ENCODE assay signal across 8 cellular contexts in genomic region chr3:12993022-12993622, GRCh38.
DNase-seq lines count a peak whose midpoint lies in the region; ATAC-seq and TF ChIP-seq lines count a peak whose summit lies in the region.

No MANE protein-coding gene starts in this region.

- peak overlapping the region; percentile 13 for H3K4me3 Mint-ChIP-seq in activated naive CD8-positive, alpha-beta T cell treated with anti-CD3 and anti-CD28 coated beads, Interleukin-2, amount 10 ng/mL, durations not matched to agents 7 days and 5 days

- DNase-seq in HEK293T (ENCODE audit: extremely low spot score) = peak; percentile 28
- DNase-seq in activated naive CD8-positive, alpha-beta T cell treated with anti-CD3 and anti-CD28 coated beads, Interleukin-2, amount 10 ng/mL, durations not matched to agents 7 days and 5 days = no peak
- peak; percentile 76 for DNase-seq in iPS-NIHi11 (ENCODE audit: low spot score)
- no peak for DNase-seq in NCI-H345 treated with DMSO at 0.1 percent for 48 hours (lab: John Stamatoyannopoulos, UW; ENCODE audit: unreplicated experiment)
- no peak for DNase-seq in A172 (ENCODE audit: low spot score)
- no peak for DNase-seq in activated CD4-positive, alpha-beta T cell treated with anti-CD3 and anti-CD28 coated beads for 1 hour
- DNase-seq in NCI-H446 (lab: John Stamatoyannopoulos, UW) = no peak

- ATAC-seq in activated naive CD8-positive, alpha-beta T cell treated with anti-CD3 and anti-CD28 coated beads, Interleukin-2, amount 10 ng/mL, durations not matched to agents 7 days and 5 days (ENCODE audit: low read depth) = no peak

- no peaks in the 10 kb centered on the region for H3K36me3 ChIP-seq in stomach smooth muscle (ENCODE audit: control insufficient read depth in 2 of 2, insufficient read depth in 2 of 2, low read length in 2 of 2)

- POLR2A ChIA-PET in HEK293T (lab: Yijun Ruan, JAX) = interaction anchor here (0.7 kb wide), 1 partner anchor 25 kb away, joined by 3 read pairs; no protein-coding TSS in a partner anchor
- POLR2A ChIA-PET in activated naive CD8-positive, alpha-beta T cell treated with anti-CD3 and anti-CD28 coated beads, Interleukin-2, amount 10 ng/mL, durations not matched to agents 7 days and 5 days (lab: Charles Lee) = interaction anchor here (0.8 to 1.2 kb wide), 2 partner anchors 18 to 74 kb away, joined by 4 to 7 read pairs; no protein-coding TSS in a partner anchor

- H3K27ac ChIP-seq in stomach smooth muscle (ENCODE audit: low read length) = peak overlapping the region; percentile 24

- H3K4me3 ChIP-seq in stomach smooth muscle (ENCODE audit: low read length in 2 of 2) = peak overlapping the region; percentile 70 to 91

- H3K27me3 ChIP-seq in stomach smooth muscle (ENCODE audit: control insufficient read depth in 1 of 2, insufficient read depth in 2 of 2, low read length in 2 of 2) = no peaks in the 10 kb centered on the region

- H3K9me3 ChIP-seq in stomach smooth muscle (ENCODE audit: control insufficient read depth in 2 of 2, low read length in 2 of 2) = no peaks in the 10 kb centered on the region

- H3K4me1 Mint-ChIP-seq in activated naive CD8-positive, alpha-beta T cell treated with anti-CD3 and anti-CD28 coated beads, Interleukin-2, amount 10 ng/mL, durations not matched to agents 7 days and 5 days = peaks cover 16% of the 10 kb centered on the region

- H3K36me3 Mint-ChIP-seq in activated naive CD8-positive, alpha-beta T cell treated with anti-CD3 and anti-CD28 coated beads, Interleukin-2, amount 10 ng/mL, durations not matched to agents 7 days and 5 days = peaks cover 13% of the 10 kb centered on the region

- no peaks in the 10 kb centered on the region for H3K9me3 Mint-ChIP-seq in activated naive CD8-positive, alpha-beta T cell treated with anti-CD3 and anti-CD28 coated beads, Interleukin-2, amount 10 ng/mL, durations not matched to agents 7 days and 5 days

- H3K9ac ChIP-seq in stomach smooth muscle (ENCODE audit: low read length in 2 of 2) = peak overlapping the region in 1 of 2 donors; percentile 36

- peaks cover 32% of the 10 kb centered on the region for H3K4me1 ChIP-seq in stomach smooth muscle (ENCODE audit: control insufficient read depth, insufficient read depth, low read length)

- no peaks in the 10 kb centered on the region for H3K27me3 Mint-ChIP-seq in activated naive CD8-positive, alpha-beta T cell treated with anti-CD3 and anti-CD28 coated beads, Interleukin-2, amount 10 ng/mL, durations not matched to agents 7 days and 5 days

- CTCF ChIA-PET in HEK293T (lab: Yijun Ruan, JAX) = interaction anchor here (1.6 to 2.1 kb wide), 2 partner anchors 9 to 23 kb away, joined by 3 to 8 read pairs; no protein-coding TSS in a partner anchor

- no peak overlapping the region for H3K27ac Mint-ChIP-seq in activated naive CD8-positive, alpha-beta T cell treated with anti-CD3 and anti-CD28 coated beads, Interleukin-2, amount 10 ng/mL, durations not matched to agents 7 days and 5 days

TF ChIP-seq in HEK293T, 16 proteins besides CTCF, POLR2A, EP300 and RAD21:
- TF ChIP-seq L3MBTL2 (conservative IDR thresholded peaks at IDR 0.05) (no peak), LEF1 (IDR thresholded peaks at IDR 0.05; ENCODE audit: borderline replicate concordance) (no peak), CTBP1 (IDR thresholded peaks at IDR 0.05; ENCODE audit: borderline replicate concordance) (no peak), FOXA1 (IDR thresholded peaks at IDR 0.05) (no peak)

Comparison
In these comparisons a context has a peak if more than half of its experiments do, and no peak if none do; other contexts are left out.
1. DNase-seq: peak in HEK293T (single experiment) and iPS-NIHi11 (single experiment); none in activated naive CD8-positive, alpha-beta T cell treated with anti-CD3 and anti-CD28 coated beads, Interleukin-2, amount 10 ng/mL, durations not matched to agents 7 days and 5 days (single experiment), NCI-H345 treated with DMSO at 0.1 percent for 48 hours (single experiment), A172 (single experiment), activated CD4-positive, alpha-beta T cell treated with anti-CD3 and anti-CD28 coated beads for 1 hour (single experiment) and NCI-H446 (0 of 2).